12 cellular contexts compared by ENCODE assay signal in the genomic region with DNA sequence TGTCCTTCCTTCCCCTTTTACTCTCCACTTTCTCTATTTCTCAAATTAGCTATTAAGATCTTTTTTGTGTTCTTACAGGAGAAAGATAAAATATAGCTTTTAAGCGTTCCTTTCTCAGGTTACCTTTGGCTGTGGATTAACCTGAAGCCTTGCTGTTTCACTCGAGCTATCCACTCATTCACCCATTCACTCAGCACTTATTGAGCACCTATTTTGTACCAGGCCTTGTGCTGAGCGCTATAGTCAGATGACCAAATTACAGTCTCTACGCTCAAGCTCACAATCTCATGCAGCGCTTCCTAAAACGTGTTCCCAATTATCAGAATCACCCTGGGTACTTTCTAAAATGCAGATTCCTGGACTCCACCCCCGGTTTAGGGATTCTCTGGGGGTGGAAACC. TPM values are rescaled to one million over a fixed set of nuclear protein-coding genes. Genes with fewer than 3 reads are reported as not detected.
DNase-seq lines count a peak whose midpoint lies in the region; ATAC-seq and TF ChIP-seq lines count a peak whose summit lies in the region.
"Had no signal": no experiment of that assay in that cellular context is flagged by ENCODE, and none has a peak within 500 bp of the region (broad histone marks: within the 10 kb centered on the region; RNA-seq: fewer than 3 reads in every experiment).

No MANE protein-coding gene starts in this region.

- no peaks in the 10 kb centered on the region for H3K4me1 ChIP-seq in SJCRH30

- H3K4me1 Mint-ChIP-seq in activated CD4-positive, alpha-beta T cell treated with anti-CD3 and anti-CD28 coated beads for 36 hours, result peaks cover 27% of the 10 kb centered on the region

- H3K9me3 Mint-ChIP-seq in activated CD4-positive, alpha-beta T cell treated with anti-CD3 and anti-CD28 coated beads for 36 hours (ENCODE audit: low read depth), result no peaks in the 10 kb centered on the region

- TF ChIP-seq POLR2A in GM18505 (IDR thresholded peaks at IDR 0.05; ENCODE audit: borderline replicate concordance, extremely low read depth, insufficient read depth, insufficient read length), result no peak

- peak overlapping the region; percentile 80; the same call in 1 of the 2 replicates for H3K4me3 ChIP-seq in SJCRH30
- peak overlapping the region; percentile 72 for H3K4me3 ChIP-seq in epithelial cell of proximal tubule (ENCODE audit: low read depth, low read length)
- peak overlapping the region; percentile 80 for H3K4me3 ChIP-seq in skeletal muscle cell (ENCODE audit: low read depth, low read length)

- H3K27me3 ChIP-seq in SJCRH30, result no peaks in the 10 kb centered on the region
- H3K27me3 ChIP-seq: upper lobe of left lung had no signal

- H3K27me3 Mint-ChIP-seq in activated CD4-positive, alpha-beta T cell treated with anti-CD3 and anti-CD28 coated beads for 36 hours, result no peaks in the 10 kb centered on the region

- H3K27ac ChIP-seq in SJCRH30, result no peak overlapping the region

- no peaks in the 10 kb centered on the region for H3K36me3 Mint-ChIP-seq in activated CD4-positive, alpha-beta T cell treated with anti-CD3 and anti-CD28 coated beads for 36 hours (ENCODE audit: low read depth)

- no peak for TF ChIP-seq CTCF in epithelial cell of proximal tubule (conservative IDR thresholded peaks at IDR 0.05; ENCODE audit: low read depth, low read length)

- POLR2A ChIA-PET in activated CD4-positive, alpha-beta T cell treated with anti-CD3 and anti-CD28 coated beads for 36 hours (lab: Charles Lee), result interaction anchor here (0.7 to 1.4 kb wide), 3 partner anchors 163 to 597 kb away, joined by 3 to 10 read pairs (median 3); partner anchors contain the start of genes NFS1 and ROMO1

- no peaks in the 10 kb centered on the region for H3K9me3 ChIP-seq in SJCRH30 (replicated peaks)
- H3K9me3 ChIP-seq: upper lobe of left lung had no signal

- no peak for DNase-seq in activated CD4-positive, alpha-beta T cell treated with anti-CD3 and anti-CD28 coated beads for 36 hours
- DNase-seq in activated CD4-positive, alpha-beta T cell treated with anti-CD3 and anti-CD28 coated beads, Interleukin-2, amount 50 U/mL, for 48 hours, result no peak
- no peak for DNase-seq in SJCRH30
- DNase-seq in epithelial cell of proximal tubule (ENCODE audit: low read depth), result no peak
- no peak for DNase-seq in skeletal muscle cell (ENCODE audit: low read depth)
- DNase-seq in nucleus accumbens (lab: John Stamatoyannopoulos, UW), result no peak
- no peak for DNase-seq in NCI-H187 (lab: John Stamatoyannopoulos, UW)
- DNase-seq: activated CD4-positive, alpha-beta T cell treated with anti-CD3 and anti-CD28 coated beads for 4 hours; stimulated activated CD4-positive, alpha-beta T cell treated with anti-CD3 and anti-CD28 coated beads, Interleukin-12 subunit alpha, Interleukin-12 subunit beta, amount 100 ng/mL, for 4 hours; upper lobe of left lung had no signal

- ATAC-seq in activated CD4-positive, alpha-beta T cell treated with anti-CD3 and anti-CD28 coated beads for 36 hours, result no peak
- no peak for ATAC-seq in GM18505 (IDR thresholded peaks at IDR 0.05; ENCODE audit: unreplicated experiment)

- peak overlapping the region; percentile 97 for H3K27ac Mint-ChIP-seq in activated CD4-positive, alpha-beta T cell treated with anti-CD3 and anti-CD28 coated beads for 36 hours

- CTCF ChIA-PET in activated CD4-positive, alpha-beta T cell treated with anti-CD3 and anti-CD28 coated beads for 36 hours (lab: Charles Lee), result interaction anchor here (0.8 to 5.1 kb wide), 8 partner anchors 7 to 500 kb away, joined by 3 to 37 read pairs (median 3); partner anchors contain the start of genes GDF5 and SCAND1

- intact Hi-C loops in activated CD4-positive, alpha-beta T cell treated with anti-CD3 and anti-CD28 coated beads for 36 hours (cut with DNase I, micrococcal nuclease), result loop anchor here (1.0 to 10.0 kb wide), 11 partner anchors 37 to 1121 kb away; partner anchors contain the start of genes EDEM2 (in 1 of the 2), GSS (in 1 of the 2), MYH7B (in 1 of the 2) and NCOA6 (in 1 of the 2)

- H3K4me3 Mint-ChIP-seq in activated CD4-positive, alpha-beta T cell treated with anti-CD3 and anti-CD28 coated beads for 36 hours, result peak overlapping the region; percentile 79

- H3K36me3 ChIP-seq in SJCRH30, result no peaks in the 10 kb centered on the region
- H3K36me3 ChIP-seq: upper lobe of left lung had no signal

RNA-seq across cellular contexts. Expression of gene CEP250, which starts 1.8 kb away (rescaled TPM):
- 10 to 100 TPM; 50.4 to 60.2 TPM for total RNA-seq in activated CD4-positive, alpha-beta T cell treated with anti-CD3 and anti-CD28 coated beads for 36 hours
- 37.3 and 39.9 TPM in 2 replicates for total RNA-seq in SJCRH30 (2014; rRNA removed; shearing (Covaris generic))
- 31.1 and 91.7 TPM in 2 replicates for total RNA-seq in epithelial cell of proximal tubule

RNA-seq across cellular contexts. Expression of gene GDF5, which starts 15.6 kb away (rescaled TPM):
- total RNA-seq in activated CD4-positive, alpha-beta T cell treated with anti-CD3 and anti-CD28 coated beads for 36 hours, result not detected
- total RNA-seq in SJCRH30 (2014; rRNA removed; shearing (Covaris generic)), result not detected in 2 replicates
- total RNA-seq in epithelial cell of proximal tubule, result 4.9 and 10.0 TPM in 2 replicates
- total RNA-seq: dermis microvascular lymphatic vessel endothelial cell had no signal

RNA-seq across cellular contexts. Expression of gene UQCC1, which starts 41.9 kb away (rescaled TPM):
- 10 to 100 TPM; 51.0 to 54.6 TPM for total RNA-seq in activated CD4-positive, alpha-beta T cell treated with anti-CD3 and anti-CD28 coated beads for 36 hours
- total RNA-seq in SJCRH30 (2014; rRNA removed; shearing (Covaris generic)), result 53.8 and 54.1 TPM in 2 replicates
- 40.2 and 40.9 TPM in 2 replicates for total RNA-seq in epithelial cell of proximal tubule
